21 cellular contexts compared by ENCODE assay signal in genomic region chr1:158939180-158939579, GRCh38. TPM values are rescaled to one million over a fixed set of nuclear protein-coding genes. Genes with fewer than 3 reads are reported as not detected.
"Had no signal": no experiment of that assay in that cellular context is flagged by ENCODE, and none has a peak within 500 bp of the region (broad histone marks: within the 10 kb centered on the region; RNA-seq: fewer than 3 reads in every experiment).

No MANE protein-coding gene starts in this region.

- H3K27me3 Mint-ChIP-seq: dendritic cell treated with granulocyte-macrophage colony-stimulating factor and Interleukin-4, amounts not matched to agents 40 ng/mL and 50 ng/mL, for 4 days; progenitor cell of endocrine pancreas; type B pancreatic cell had no signal

- ATAC-seq: foreskin keratinocyte; naive thymus-derived CD4-positive, alpha-beta T cell; right cardiac atrium had no signal

- H3K27ac ChIP-seq: esophagus squamous epithelium, foreskin keratinocyte, ovary, suprapubic skin, thyroid gland had no signal

- FAIRE-seq: colon, small intestine, urothelium cell line had no signal

- H3K36me3 ChIP-seq: esophagus squamous epithelium, ovary, suprapubic skin, thyroid gland had no signal

- H3K27me3 ChIP-seq: esophagus squamous epithelium, foreskin keratinocyte, ovary, suprapubic skin, thyroid gland had no signal

- H3K4me1 ChIP-seq: esophagus squamous epithelium, suprapubic skin, thyroid gland had no signal

- H3K27ac Mint-ChIP-seq: dendritic cell treated with granulocyte-macrophage colony-stimulating factor and Interleukin-4, amounts not matched to agents 40 ng/mL and 50 ng/mL, for 4 days; progenitor cell of endocrine pancreas; type B pancreatic cell had no signal

- H3K4me1 Mint-ChIP-seq: neural crest cell had no signal

- H3K9me3 Mint-ChIP-seq: dendritic cell treated with granulocyte-macrophage colony-stimulating factor and Interleukin-4, amounts not matched to agents 40 ng/mL and 50 ng/mL, for 4 days; naive thymus-derived CD4-positive, alpha-beta T cell; neural crest cell; type B pancreatic cell had no signal

- DNase-seq: esophagus squamous epithelium; foreskin keratinocyte; mesendoderm; naive thymus-derived CD4-positive, alpha-beta T cell; nucleus accumbens; ovary; right cardiac atrium; small intestine; stimulated activated CD4-positive, alpha-beta T cell treated with anti-CD3 and anti-CD28 coated beads, Interleukin-12 subunit alpha, Interleukin-12 subunit beta, amount 100 ng/mL, for 4 hours; stimulated activated naive CD4-positive, alpha-beta T cell treated with Interleukin-2 at 50 U/mL for 16 hours; thyroid gland had no signal

- H3K9me3 ChIP-seq: esophagus squamous epithelium, ovary, suprapubic skin, thyroid gland had no signal

- H3K36me3 Mint-ChIP-seq: type B pancreatic cell had no signal

- H3K4me3 ChIP-seq: esophagus squamous epithelium, ovary, suprapubic skin, thyroid gland had no signal

- H3K4me3 Mint-ChIP-seq: dendritic cell treated with granulocyte-macrophage colony-stimulating factor and Interleukin-4, amounts not matched to agents 40 ng/mL and 50 ng/mL, for 4 days; naive thymus-derived CD4-positive, alpha-beta T cell; neural crest cell; type B pancreatic cell had no signal

RNA-seq across cellular contexts. Expression of gene PYHIN1, which starts 7.8 kb away (rescaled TPM):
- total RNA-seq: epithelial cell of proximal tubule, kidney epithelial cell, lung microvascular endothelial cell, neural crest cell, progenitor cell of endocrine pancreas had no signal
